ENCODE assay signal across 17 cellular contexts in the genomic region with DNA sequence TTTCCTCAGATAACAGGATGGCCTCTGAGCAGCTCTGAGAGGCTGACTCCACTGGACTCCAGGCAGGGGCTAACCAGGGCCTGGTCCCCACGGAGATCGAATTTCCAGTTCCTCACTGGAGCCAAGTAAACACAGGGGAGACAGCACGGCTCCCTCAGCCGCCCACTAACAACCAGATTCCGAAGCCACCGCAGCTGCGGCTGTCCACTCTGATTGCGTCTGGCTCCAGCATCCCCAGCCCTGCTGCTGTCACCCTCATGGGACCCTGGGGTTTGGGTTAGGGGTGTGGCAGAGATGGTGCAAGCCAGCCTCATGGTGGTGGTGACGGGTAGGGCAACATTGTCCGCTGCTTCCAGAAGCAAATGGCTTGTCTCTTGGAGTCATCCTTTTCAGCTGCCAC.
DNase-seq lines count a peak whose midpoint lies in the region; ATAC-seq and TF ChIP-seq lines count a peak whose summit lies in the region.
"Had no signal": no experiment of that assay in that cellular context is flagged by ENCODE, and none has a peak within 500 bp of the region (broad histone marks: within the 10 kb centered on the region; RNA-seq: fewer than 3 reads in every experiment).

No MANE protein-coding gene starts in this region.

- H3K4me1 ChIP-seq in HEK293 (ENCODE audit: control insufficient read depth, insufficient read depth, low read length), result no peaks in the 10 kb centered on the region

- CTCF ChIA-PET in HEK293 (lab: Yijun Ruan, JAX), result interaction anchor here (0.7 to 2.4 kb wide), 4 partner anchors 19 to 103 kb away, joined by 3 to 17 read pairs (median 6); no protein-coding TSS in a partner anchor

- no peaks in the 10 kb centered on the region for H3K36me3 Mint-ChIP-seq in chondrocyte (ENCODE audit: low read depth)
- H3K36me3 Mint-ChIP-seq in nephron progenitor cell (ENCODE audit: low read depth), result no peaks in the 10 kb centered on the region
- H3K36me3 Mint-ChIP-seq: T-cell had no signal

- H3K4me3 ChIP-seq in HEK293 (ENCODE audit: low read depth, low read length), result no peak overlapping the region
- H3K4me3 ChIP-seq: right atrium auricular region had no signal

- H3K27me3 Mint-ChIP-seq in chondrocyte (ENCODE audit: low read depth) (no peaks in the 10 kb centered on the region), nephron progenitor cell (ENCODE audit: low read depth, poor library complexity) (no peaks in the 10 kb centered on the region)

- POLR2A ChIA-PET in HEK293 (lab: Yijun Ruan, JAX), result no interaction called here

- TF ChIP-seq CTCF in AG09319 (IDR thresholded peaks at IDR 0.05; ENCODE audit: low read depth, low read length) (no peak), HEK293 (tag by site-specific recombination; IDR thresholded peaks at IDR 0.05) (no peak), chondrocyte (IDR thresholded peaks at IDR 0.05) (no peak), nephron progenitor cell (IDR thresholded peaks at IDR 0.05) (no peak)

- H3K4me1 Mint-ChIP-seq in chondrocyte (ENCODE audit: low read depth), result peaks cover 60% of the 10 kb centered on the region
- H3K4me1 Mint-ChIP-seq in nephron progenitor cell, result peaks cover 87% of the 10 kb centered on the region
- H3K4me1 Mint-ChIP-seq: T-cell had no signal

- peak; percentile 42 for DNase-seq in AG09319 (ENCODE audit: extremely low read depth, low read depth)
- peak; percentile 68 for DNase-seq in chondrocyte (ENCODE audit: low spot score)
- DNase-seq in nephron progenitor cell, result peak; percentile 66
- DNase-seq in COLO668 (lab: John Stamatoyannopoulos, UW; ENCODE audit: unreplicated experiment), result no peak
- DNase-seq: AML-193; anterior cingulate cortex; glutamatergic neuron; NCI-H2081 treated with DMSO at 0.1 percent for 48 hours; NCI-H774; stimulated activated CD4-positive, alpha-beta T cell treated with anti-CD3 and anti-CD28 coated beads, Interleukin-2, amount 100 ng/mL, for 48 hours had no signal

- H3K9me3 Mint-ChIP-seq in chondrocyte (ENCODE audit: low read depth) (no peaks in the 10 kb centered on the region), nephron progenitor cell (no peaks in the 10 kb centered on the region)
- H3K9me3 Mint-ChIP-seq: T-cell had no signal

- H3K27ac Mint-ChIP-seq in chondrocyte (ENCODE audit: unreplicated experiment) (no peak overlapping the region), nephron progenitor cell (peak overlapping the region; percentile 97)
- H3K27ac Mint-ChIP-seq: T-cell had no signal

- H3K27ac ChIP-seq in HEK293 (ENCODE audit: extremely low read depth, low read depth, low read length), result no peak overlapping the region
- H3K27ac ChIP-seq: neutrophil, right atrium auricular region had no signal

- no peaks in the 10 kb centered on the region for H3K36me3 ChIP-seq in HEK293 (ENCODE audit: control insufficient read depth in 2 of 2, insufficient read depth in 1 of 2, low read length in 2 of 2)
- H3K36me3 ChIP-seq: neutrophil, right atrium auricular region had no signal

- H3K4me3 Mint-ChIP-seq in chondrocyte (ENCODE audit: unreplicated experiment) (no peak overlapping the region), nephron progenitor cell (no peak overlapping the region)
- H3K4me3 Mint-ChIP-seq: T-cell had no signal

- H3K9me3 ChIP-seq in HEK293 (ENCODE audit: control insufficient read depth, insufficient read depth, low read depth, low read length), result no peaks in the 10 kb centered on the region
- H3K9me3 ChIP-seq: neutrophil, right atrium auricular region had no signal

- no peak for ATAC-seq in HG02763 (IDR thresholded peaks at IDR 0.05; ENCODE audit: unreplicated experiment)
- ATAC-seq in GM21515 (IDR thresholded peaks at IDR 0.05; ENCODE audit: unreplicated experiment), result no peak
- ATAC-seq in GM19397 (IDR thresholded peaks at IDR 0.05; ENCODE audit: unreplicated experiment), result no peak
- ATAC-seq: T-cell had no signal

TF ChIP-seq in HEK293, 187 proteins besides CTCF, POLR2A, EP300 and RAD21:
- no peak for TF ChIP-seq ZNF843 (tag by site-specific recombination; IDR thresholded peaks at IDR 0.05)
- no peak for TF ChIP-seq ZNF544 (tag by site-specific recombination; IDR thresholded peaks at IDR 0.05)
- no peak for TF ChIP-seq ZNF549 (tag by site-specific recombination; IDR thresholded peaks at IDR 0.05)
- TF ChIP-seq, protein P1, sequence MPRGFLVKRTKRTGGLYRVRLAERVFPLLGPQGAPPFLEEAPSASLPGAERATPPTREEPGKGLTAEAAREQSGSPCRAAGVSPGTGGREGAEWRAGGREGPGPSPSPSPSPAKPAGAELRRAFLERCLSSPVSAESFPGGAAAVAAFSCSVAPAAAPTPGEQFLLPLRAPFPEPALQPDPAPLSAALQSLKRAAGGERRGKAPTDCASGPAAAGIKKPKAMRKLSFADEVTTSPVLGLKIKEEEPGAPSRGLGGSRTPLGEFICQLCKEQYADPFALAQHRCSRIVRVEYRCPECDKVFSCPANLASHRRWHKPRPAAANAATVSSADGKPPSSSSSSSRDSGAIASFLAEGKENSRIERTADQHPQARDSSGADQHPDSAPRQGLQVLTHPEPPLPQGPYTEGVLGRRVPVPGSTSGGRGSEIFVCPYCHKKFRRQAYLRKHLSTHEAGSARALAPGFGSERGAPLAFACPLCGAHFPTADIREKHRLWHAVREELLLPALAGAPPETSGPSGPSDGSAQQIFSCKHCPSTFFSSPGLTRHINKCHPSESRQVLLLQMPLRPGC (tag by site-specific recombination; IDR thresholded peaks at IDR 0.05), result no peak
- peak; percentile 27; the same call in 1 of the 2 replicates for TF ChIP-seq ZFHX2 (tag by site-specific recombination; conservative IDR thresholded peaks at IDR 0.05)
